In genomic region chr1:89763649-89763986, GRCh38 we compare ENCODE assay signal across 2 cellular contexts.
TF ChIP-seq lines count a peak whose summit lies in the region.

No MANE protein-coding gene starts in this region.

TF ChIP-seq in SK-N-SH, 30 proteins besides CTCF, POLR2A, EP300 and RAD21 (continued from another document):
- TF ChIP-seq USF2 (IDR thresholded peaks at IDR 0.05; ENCODE audit: borderline replicate concordance, low read depth, low read length) (no peak), REST (IDR thresholded peaks at IDR 0.05; ENCODE audit: low read depth, low read length) (no peak), FOXJ3 (CRISPR knock-in tag; IDR thresholded peaks at IDR 0.05) (no peak), RCOR1 (IDR thresholded peaks at IDR 0.05; ENCODE audit: low read length) (no peak)
TF ChIP-seq in SK-N-SH: peak in this region for 0.

TF ChIP-seq in SK-N-SH treated with all-trans-retinoic acid at 6 μM for 48 hours, 23 proteins besides CTCF, POLR2A, EP300 and RAD21 (continued from another document):
- no peak for TF ChIP-seq PATZ1 (CRISPR knock-in tag; IDR thresholded peaks at IDR 0.05; ENCODE audit: borderline replicate concordance)
